Comparison of ENCODE assay signal across 12 cellular contexts in genomic region chr20:4092136-4092479, GRCh38.
"Had no signal": no experiment of that assay in that cellular context is flagged by ENCODE, and none has a peak within 500 bp of the region (broad histone marks: within the 10 kb centered on the region; RNA-seq: fewer than 3 reads in every experiment).

No MANE protein-coding gene starts in this region.

- H3K27ac ChIP-seq: esophagus squamous epithelium, prostate gland, right lobe of liver had no signal

- H3K4me3 Mint-ChIP-seq: activated CD4-positive, alpha-beta T cell treated with anti-CD3 and anti-CD28 coated beads, Interleukin-2, amount 10 ng/mL, durations not matched to agents 24 days and 14 days; activated naive CD8-positive, alpha-beta T cell treated with anti-CD3 and anti-CD28 coated beads for 36 hours; brain; nephron progenitor cell; stimulated activated naive CD8-positive, alpha-beta T cell treated with anti-CD3 and anti-CD28 coated beads, Interleukin-15, amount 100 ng/mL, for 72 hours; type B pancreatic cell had no signal

- H3K9me3 ChIP-seq: prostate gland, right lobe of liver had no signal

- H3K4me1 Mint-ChIP-seq: activated naive CD8-positive, alpha-beta T cell treated with anti-CD3 and anti-CD28 coated beads for 36 hours; stimulated activated naive CD8-positive, alpha-beta T cell treated with anti-CD3 and anti-CD28 coated beads, Interleukin-15, amount 100 ng/mL, for 72 hours had no signal

- H3K4me3 ChIP-seq: esophagus squamous epithelium, prostate gland, right lobe of liver had no signal

- H3K4me1 ChIP-seq: prostate gland, right lobe of liver had no signal

- H3K36me3 ChIP-seq: esophagus squamous epithelium, prostate gland, right lobe of liver had no signal

- DNase-seq: cortex of kidney; effector CD4-positive, alpha-beta T cell; esophagus squamous epithelium; foreskin keratinocyte had no signal

- H3K27me3 Mint-ChIP-seq: type B pancreatic cell had no signal

- H3K27me3 ChIP-seq: esophagus squamous epithelium, foreskin keratinocyte, right lobe of liver had no signal

- H3K27ac Mint-ChIP-seq: activated CD4-positive, alpha-beta T cell treated with anti-CD3 and anti-CD28 coated beads, Interleukin-2, amount 10 ng/mL, durations not matched to agents 24 days and 14 days; activated naive CD8-positive, alpha-beta T cell treated with anti-CD3 and anti-CD28 coated beads for 36 hours; brain; nephron progenitor cell; stimulated activated naive CD8-positive, alpha-beta T cell treated with anti-CD3 and anti-CD28 coated beads, Interleukin-15, amount 100 ng/mL, for 72 hours; type B pancreatic cell had no signal

- H3K36me3 Mint-ChIP-seq: activated naive CD8-positive, alpha-beta T cell treated with anti-CD3 and anti-CD28 coated beads for 36 hours; brain; type B pancreatic cell had no signal
